In genomic region chr3:197031315-197032285, GRCh38 we compare ENCODE assay signal across 8 cellular contexts. TPM values are rescaled to one million over a fixed set of nuclear protein-coding genes. Genes with fewer than 3 reads are reported as not detected.
DNase-seq lines count a peak whose midpoint lies in the region; ATAC-seq and TF ChIP-seq lines count a peak whose summit lies in the region.

No MANE protein-coding gene starts in this region.

- H3K27me3 ChIP-seq in BLaER1 treated with 17β-estradiol and CSF1 and Interleukin-3, amounts not matched to agents 10 nM and 100 nM: peaks cover 0 to 12% (median 0%) of the 10 kb centered on the region in 11 experiments; a peak in 5 of 22 replicates

- H3K36me3 ChIP-seq in BLaER1 treated with 17β-estradiol and CSF1 and Interleukin-3, amounts not matched to agents 10 nM and 100 nM: peaks cover 0 to 10% (median under 1%) of the 10 kb centered on the region in 11 experiments; a peak in 12 of 22 replicates

- no peak for ATAC-seq in HG03175 (IDR thresholded peaks at IDR 0.05; ENCODE audit: unreplicated experiment)
- no peak for ATAC-seq in GM18867 (IDR thresholded peaks at IDR 0.05; ENCODE audit: unreplicated experiment)
- no peak for ATAC-seq in GM18868 (IDR thresholded peaks at IDR 0.05; ENCODE audit: unreplicated experiment)

- H3K4me3 ChIP-seq in BLaER1 treated with 17β-estradiol and CSF1 and Interleukin-3, amounts not matched to agents 10 nM and 100 nM: no peak overlapping the region

- TF ChIP-seq CTCF in endothelial cell (IDR thresholded peaks at IDR 0.05; ENCODE audit: unreplicated experiment) (no peak), nephron (IDR thresholded peaks at IDR 0.05; ENCODE audit: unreplicated experiment in 3 of 3) (no peak), glutamatergic neuron (IDR thresholded peaks at IDR 0.05; ENCODE audit: partially characterized antibody, unreplicated experiment) (no peak)

- H3K9me3 ChIP-seq in BLaER1 treated with 17β-estradiol and CSF1 and Interleukin-3, amounts not matched to agents 10 nM and 100 nM (replicated peaks in 1 of 11): no peaks in the 10 kb centered on the region

- H4K20me1 ChIP-seq in BLaER1 treated with 17β-estradiol and CSF1 and Interleukin-3, amounts not matched to agents 10 nM and 100 nM: peaks cover 0 to 26% (median 20%) of the 10 kb centered on the region in 11 experiments; a peak in 20 of 22 replicates

- H3K27ac Mint-ChIP-seq in endothelial cell (ENCODE audit: unreplicated experiment) (peak overlapping the region; percentile 42), nephron (no peak overlapping the region), glutamatergic neuron (ENCODE audit: unreplicated experiment) (no peak overlapping the region)

- DNase-seq in NAMALWA (ENCODE audit: low spot score): peak; percentile 36
- no peak for DNase-seq in endothelial cell (ENCODE audit: low spot score)
- DNase-seq in glutamatergic neuron: no peak

- H3K9me3 Mint-ChIP-seq in endothelial cell (ENCODE audit: unreplicated experiment) (no peaks in the 10 kb centered on the region), nephron (peaks cover 3% of the 10 kb centered on the region), glutamatergic neuron (ENCODE audit: unreplicated experiment) (peaks cover 8% of the 10 kb centered on the region)

- H3K4me1 Mint-ChIP-seq in endothelial cell (ENCODE audit: unreplicated experiment) (no peaks in the 10 kb centered on the region), nephron (peaks cover 11% of the 10 kb centered on the region), glutamatergic neuron (ENCODE audit: low read depth, unreplicated experiment) (peaks cover 11% of the 10 kb centered on the region)

- H3K36me3 Mint-ChIP-seq in endothelial cell (ENCODE audit: low read depth, unreplicated experiment): no peaks in the 10 kb centered on the region
- no peaks in the 10 kb centered on the region for H3K36me3 Mint-ChIP-seq in nephron (ENCODE audit: low read depth)
- no peaks in the 10 kb centered on the region for H3K36me3 Mint-ChIP-seq in glutamatergic neuron (ENCODE audit: unreplicated experiment)

- peaks cover 37 to 57% (median 52%) of the 10 kb centered on the region in 10 experiments for H3K4me1 ChIP-seq in BLaER1 treated with 17β-estradiol and CSF1 and Interleukin-3, amounts not matched to agents 10 nM and 100 nM

- H3K4me2 ChIP-seq in BLaER1 treated with 17β-estradiol and CSF1 and Interleukin-3, amounts not matched to agents 10 nM and 100 nM: peak overlapping the region; percentile 64 to 100 (median 99); a peak in 21 of 22 replicates

- H3K27ac ChIP-seq in BLaER1 treated with 17β-estradiol and CSF1 and Interleukin-3, amounts not matched to agents 10 nM and 100 nM: peak overlapping the region in 10 of 11 experiments; percentile 58 to 84 (median 76); a peak in 21 of 22 replicates

- H3K4me3 Mint-ChIP-seq in endothelial cell (ENCODE audit: unreplicated experiment) (no peak overlapping the region), nephron (peak overlapping the region in 2 of 3 experiments; percentile 64 to 68), glutamatergic neuron (ENCODE audit: unreplicated experiment) (no peak overlapping the region)

- peaks cover 22% of the 10 kb centered on the region for H3K27me3 Mint-ChIP-seq in endothelial cell (ENCODE audit: unreplicated experiment)
- H3K27me3 Mint-ChIP-seq in nephron (ENCODE audit: low read depth): peaks cover 44% of the 10 kb centered on the region
- H3K27me3 Mint-ChIP-seq in glutamatergic neuron (ENCODE audit: unreplicated experiment): peaks cover 13% of the 10 kb centered on the region

- H3K9ac ChIP-seq in BLaER1 treated with 17β-estradiol and CSF1 and Interleukin-3, amounts not matched to agents 10 nM and 100 nM: peak overlapping the region in 9 of 11 experiments; percentile 1 to 64 (median 45); a peak in 13 of 22 replicates

RNA-seq across cellular contexts. Expression of gene MELTF, which starts 2.0 kb away (rescaled TPM):
- total RNA-seq in endothelial cell (ENCODE audit: unreplicated experiment) (2.9 TPM), glutamatergic neuron (ENCODE audit: unreplicated experiment) (31.8 TPM)

Comparison
In these comparisons a context has a peak if more than half of its experiments do, and no peak if none do; other contexts are left out.
1. H3K4me3 Mint-ChIP-seq: peak in nephron (2 of 3); none in endothelial cell (single experiment) and glutamatergic neuron (single experiment).